22 cellular contexts compared by ENCODE assay signal in the genomic region with DNA sequence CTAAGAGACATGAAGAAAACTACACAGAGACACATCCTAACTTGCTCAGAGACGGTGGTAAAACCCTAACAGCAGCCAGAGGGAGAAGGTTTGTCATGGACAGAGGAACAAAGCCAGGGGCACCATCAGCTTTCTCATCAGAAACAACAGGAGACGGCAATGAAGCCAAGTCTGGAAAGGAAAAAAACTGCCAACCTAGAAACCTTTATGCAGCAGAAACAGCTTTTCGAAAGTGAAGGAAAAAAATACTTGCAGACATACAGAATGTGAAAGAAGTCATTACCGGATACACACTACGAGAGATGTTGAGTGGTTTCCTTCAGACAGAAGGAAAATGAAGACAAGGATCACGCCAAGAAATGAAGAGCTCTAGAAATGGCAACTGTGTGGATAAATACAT.
"Had no signal": no experiment of that assay in that cellular context is flagged by ENCODE, and none has a peak within 500 bp of the region (broad histone marks: within the 10 kb centered on the region; RNA-seq: fewer than 3 reads in every experiment).

No MANE protein-coding gene starts in this region.

- H3K4me3 Mint-ChIP-seq: effector memory CD8-positive, alpha-beta T cell; naive thymus-derived CD4-positive, alpha-beta T cell; neural crest cell; stimulated activated effector memory CD8-positive, alpha-beta T cell treated with anti-CD3 and anti-CD28 coated beads, Interleukin-12 subunit alpha, Interleukin-12 subunit beta, amount 100 ng/mL, for 72 hours had no signal

- ATAC-seq: effector memory CD8-positive, alpha-beta T cell; heart right ventricle; left cardiac atrium; left lung; naive thymus-derived CD4-positive, alpha-beta T cell; pancreas; sciatic nerve; stimulated activated effector memory CD8-positive, alpha-beta T cell treated with anti-CD3 and anti-CD28 coated beads, Interleukin-12 subunit alpha, Interleukin-12 subunit beta, amount 100 ng/mL, for 72 hours; stimulated activated naive CD8-positive, alpha-beta T cell treated with anti-CD3 and anti-CD28 coated beads, Interleukin-15, Interleukin-2, amounts not matched to agents 100 U/mL and 50 U/mL, for 24 hours had no signal

- H3K4me1 Mint-ChIP-seq: neural crest cell; stimulated activated effector memory CD8-positive, alpha-beta T cell treated with anti-CD3 and anti-CD28 coated beads, Interleukin-12 subunit alpha, Interleukin-12 subunit beta, amount 100 ng/mL, for 72 hours had no signal

- H3K9me3 Mint-ChIP-seq: effector memory CD8-positive, alpha-beta T cell; naive thymus-derived CD4-positive, alpha-beta T cell; neural crest cell; stimulated activated effector memory CD8-positive, alpha-beta T cell treated with anti-CD3 and anti-CD28 coated beads, Interleukin-12 subunit alpha, Interleukin-12 subunit beta, amount 100 ng/mL, for 72 hours had no signal

- DNase-seq: cortex of kidney; effector memory CD8-positive, alpha-beta T cell; erythroblast; esophagus squamous epithelium; foreskin melanocyte; glutamatergic neuron; heart right ventricle; hippocampal formation; left cardiac atrium; left lung; mesendoderm; midbrain; naive thymus-derived CD4-positive, alpha-beta T cell; pancreas; stimulated activated CD4-positive, alpha-beta T cell treated with anti-CD3 and anti-CD28 coated beads, Interleukin-12 subunit alpha, Interleukin-12 subunit beta, amount 100 ng/mL, for 4 hours; stimulated activated CD4-positive, alpha-beta T cell treated with anti-CD3 and anti-CD28 coated beads, Interleukin-1b, Interleukin-23, amount 100 ng/mL, for 48 hours; stimulated activated CD4-positive, alpha-beta T cell treated with anti-CD3 and anti-CD28 coated beads, Interleukin-4, amount 100 ng/mL, for 24 hours; stimulated activated naive CD8-positive, alpha-beta T cell treated with anti-CD3 and anti-CD28 coated beads, Interleukin-15, Interleukin-2, amounts not matched to agents 100 U/mL and 50 U/mL, for 24 hours; upper lobe of left lung had no signal

- H3K27ac Mint-ChIP-seq: effector memory CD8-positive, alpha-beta T cell had no signal

- H3K27me3 Mint-ChIP-seq: effector memory CD8-positive, alpha-beta T cell; naive thymus-derived CD4-positive, alpha-beta T cell had no signal
